Comparison of ENCODE assay signal across 1 cellular context in the genomic region with DNA sequence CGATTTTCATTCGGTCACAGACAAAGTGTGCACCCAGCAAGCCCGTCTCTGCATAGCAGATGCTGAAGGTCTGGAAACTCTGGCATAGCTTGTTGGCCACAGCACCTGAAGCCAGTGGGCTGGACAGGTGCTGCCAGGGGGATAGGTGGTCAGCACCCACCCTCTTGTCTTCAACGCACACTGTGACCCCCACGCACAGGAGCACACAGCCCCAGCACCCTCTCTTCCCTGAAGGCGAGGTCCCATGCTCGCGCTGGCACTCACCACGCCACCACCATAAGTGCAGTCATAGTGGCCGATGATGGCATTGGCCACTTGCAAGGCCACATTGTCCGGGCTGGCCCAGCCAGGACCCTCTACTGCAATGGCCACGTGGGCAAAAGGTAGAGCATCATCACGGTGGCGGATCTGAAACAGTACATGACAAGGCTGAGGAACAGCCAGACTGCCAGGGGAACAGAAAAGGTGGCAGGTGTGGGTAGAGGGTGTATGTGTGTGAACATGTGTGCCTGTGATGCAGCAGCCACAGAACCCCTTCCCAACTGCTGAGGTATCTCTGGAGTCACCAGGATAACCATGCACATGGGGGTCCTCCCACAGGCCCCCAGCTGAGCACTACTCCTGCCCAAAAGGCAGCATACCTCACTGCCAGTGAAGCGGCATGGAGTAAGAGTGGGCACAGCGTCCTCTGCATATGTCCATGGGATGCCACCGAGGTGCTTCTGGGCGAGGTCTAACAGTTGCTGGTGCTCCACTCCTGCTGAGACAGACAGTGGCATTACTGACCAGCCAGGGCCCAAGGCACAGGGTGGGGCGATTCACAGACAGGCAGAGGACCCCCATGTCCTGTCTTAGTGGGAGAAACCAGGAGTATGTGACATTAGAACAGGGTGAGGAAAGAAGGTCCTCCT.
TF ChIP-seq lines count a peak whose summit lies in the region.

No MANE protein-coding gene starts in this region.

TF ChIP-seq in endothelial cell of umbilical vein, 7 proteins besides CTCF, POLR2A, EP300 and RAD21:
- TF ChIP-seq POLR2AphosphoS5 (IDR thresholded peaks at IDR 0.05; ENCODE audit: insufficient read depth, low read depth, low read length) = no peak
- no peak for TF ChIP-seq EZH2 (IDR thresholded peaks at IDR 0.05; ENCODE audit: borderline replicate concordance, low read depth, low read length, severe bottlenecking)
- TF ChIP-seq MYC (IDR thresholded peaks at IDR 0.05; ENCODE audit: low read depth, low read length) = no peak
- no peak for TF ChIP-seq GATA2 (IDR thresholded peaks at IDR 0.05; ENCODE audit: insufficient read depth, insufficient read length, low read depth, low read length)
- TF ChIP-seq JUN (IDR thresholded peaks at IDR 0.05; ENCODE audit: borderline replicate concordance, insufficient read depth, insufficient read length, low read depth) = no peak
- no peak for TF ChIP-seq FOS (IDR thresholded peaks at IDR 0.05; ENCODE audit: borderline replicate concordance, insufficient read depth, low read length)
- TF ChIP-seq, protein P1, sequence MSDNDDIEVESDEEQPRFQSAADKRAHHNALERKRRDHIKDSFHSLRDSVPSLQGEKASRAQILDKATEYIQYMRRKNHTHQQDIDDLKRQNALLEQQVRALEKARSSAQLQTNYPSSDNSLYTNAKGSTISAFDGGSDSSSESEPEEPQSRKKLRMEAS (IDR thresholded peaks at IDR 0.05; ENCODE audit: insufficient read depth, insufficient read length) = no peak
